Comparison of ENCODE assay signal across 10 cellular contexts in the genomic region with DNA sequence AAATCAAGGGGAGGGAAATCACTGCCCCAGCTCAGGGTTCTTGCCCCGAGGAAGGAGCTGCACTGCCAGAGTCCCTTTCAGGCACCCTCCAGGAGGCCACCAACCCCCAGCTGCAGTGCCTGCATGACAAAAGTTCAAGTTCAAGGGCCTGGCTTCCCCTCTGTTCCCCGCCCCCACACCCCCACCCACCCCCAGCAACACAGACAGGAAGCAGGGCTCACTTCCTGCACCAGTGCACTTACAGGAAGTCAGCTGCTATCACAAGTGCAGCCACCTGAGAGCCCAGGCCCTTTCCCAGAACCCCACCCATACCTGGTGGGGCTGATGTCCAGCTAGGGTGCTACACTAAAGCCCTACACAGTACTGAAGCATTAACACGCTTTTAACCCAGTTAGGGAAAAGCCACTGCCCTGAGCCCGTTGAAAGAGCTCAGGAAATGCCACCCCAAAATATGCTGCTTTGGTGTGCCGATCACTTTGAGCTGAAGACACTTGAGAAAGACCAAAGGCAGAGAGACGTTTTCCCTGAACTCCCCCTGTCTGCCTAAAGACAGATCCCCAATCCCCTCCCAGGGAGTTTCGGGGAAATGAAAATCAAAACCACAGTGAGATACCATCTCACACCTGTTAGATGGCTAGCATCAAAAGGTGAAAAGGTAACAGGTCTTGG.
DNase-seq lines count a peak whose midpoint lies in the region; ATAC-seq, FAIRE-seq and TF ChIP-seq lines count a peak whose summit lies in the region.
"Had no signal": no experiment of that assay in that cellular context is flagged by ENCODE, and none has a peak within 500 bp of the region (broad histone marks: within the 10 kb centered on the region; RNA-seq: fewer than 3 reads in every experiment).

No MANE protein-coding gene starts in this region.

- intact Hi-C loops in tibial artery (cut with DNase I; ENCODE audit: low total_unique reads) = no loop called here

- TF ChIP-seq CTCF in tibial artery (IDR thresholded peaks at IDR 0.05) = no peak

- no peaks in the 10 kb centered on the region for H3K9me3 ChIP-seq in tibial artery

- peak overlapping the region; percentile 80 for H3K27ac Mint-ChIP-seq in activated T-helper 17 cell treated with anti-CD3 and anti-CD28 coated beads, Interleukin-2, amount 50 U/mL, for 72 hours

- no peaks in the 10 kb centered on the region for H3K27me3 Mint-ChIP-seq in activated T-helper 17 cell treated with anti-CD3 and anti-CD28 coated beads, Interleukin-2, amount 50 U/mL, for 72 hours

- no peak overlapping the region for H3K27ac ChIP-seq in tibial artery
- H3K27ac ChIP-seq: 22Rv1 had no signal

- peak; percentile 68 for ATAC-seq in activated T-helper 17 cell treated with anti-CD3 and anti-CD28 coated beads, Interleukin-2, amount 50 U/mL, for 72 hours (replicated peaks)

- H3K4me1 ChIP-seq in tibial artery = no peaks in the 10 kb centered on the region

- peaks cover 0 to 2% of the 10 kb centered on the region in 2 donors for H3K27me3 ChIP-seq in tibial artery

- FAIRE-seq in RCC 7860 (lab: Jason Lieb, UNC) = no peak
- FAIRE-seq: TTC549 had no signal

- no peaks in the 10 kb centered on the region for H3K36me3 ChIP-seq in tibial artery

- no peaks in the 10 kb centered on the region for H3K9me3 Mint-ChIP-seq in activated T-helper 17 cell treated with anti-CD3 and anti-CD28 coated beads, Interleukin-2, amount 50 U/mL, for 72 hours

- H3K4me3 Mint-ChIP-seq in activated T-helper 17 cell treated with anti-CD3 and anti-CD28 coated beads, Interleukin-2, amount 50 U/mL, for 72 hours = peak overlapping the region; percentile 61

- DNase-seq in DMS53 (lab: John Stamatoyannopoulos, UW) (peak; percentile 13), DMS53 treated with DMSO at 0.1 percent for 48 hours (lab: John Stamatoyannopoulos, UW; ENCODE audit: unreplicated experiment) (no peak), RCC 7860 (ENCODE audit: low spot score) (no peak), tibial artery (no peak), NCI-H2107 treated with DMSO at 0.1 percent for 48 hours (lab: John Stamatoyannopoulos, UW; ENCODE audit: unreplicated experiment) (no peak)
- peak; percentile 89 for DNase-seq in Jurkat, Clone E6-1 (ENCODE audit: low read depth, low spot score)
- peak; percentile 29 to 55 (median 40) for DNase-seq in stimulated activated CD4-positive, alpha-beta T cell treated with anti-CD3 and anti-CD28 coated beads, TNF-alpha, amount 100 ng/mL, for 4 hours (ENCODE audit: low read depth in 3 of 3)

- peak overlapping the region; percentile 13 for H3K4me3 ChIP-seq in Jurkat, Clone E6-1 (ENCODE audit: low read length)
- H3K4me3 ChIP-seq in tibial artery = no peak overlapping the region

- peaks cover 25% of the 10 kb centered on the region for H3K4me1 Mint-ChIP-seq in activated T-helper 17 cell treated with anti-CD3 and anti-CD28 coated beads, Interleukin-2, amount 50 U/mL, for 72 hours

- no peaks in the 10 kb centered on the region for H3K36me3 Mint-ChIP-seq in activated T-helper 17 cell treated with anti-CD3 and anti-CD28 coated beads, Interleukin-2, amount 50 U/mL, for 72 hours (ENCODE audit: low read depth)

Comparison
In these comparisons a context has a peak if more than half of its experiments do, and no peak if none do; other contexts are left out.
1. DNase-seq: peak in DMS53 (single experiment), Jurkat, Clone E6-1 (single experiment) and stimulated activated CD4-positive, alpha-beta T cell treated with anti-CD3 and anti-CD28 coated beads, TNF-alpha, amount 100 ng/mL, for 4 hours (3 of 3); none in DMS53 treated with DMSO at 0.1 percent for 48 hours (single experiment), RCC 7860 (single experiment), tibial artery (0 of 2) and NCI-H2107 treated with DMSO at 0.1 percent for 48 hours (single experiment).